ENCODE assay signal across 13 cellular contexts in genomic region chr3:189071452-189071851, GRCh38.
A peak's percentile ranks its signal among the peaks of the same experiment; 100 is the strongest.
DNase-seq lines count a peak whose midpoint lies in the region; TF ChIP-seq lines count a peak whose summit lies in the region.
"Had no signal": no experiment of that assay in that cellular context is flagged by ENCODE, and none has a peak within 500 bp of the region (broad histone marks: within the 10 kb centered on the region; RNA-seq: fewer than 3 reads in every experiment).

No MANE protein-coding gene starts in this region.

- POLR2A ChIA-PET in HEK293 (lab: Yijun Ruan, JAX), result no interaction called here

- H3K4me1 ChIP-seq in HEK293 (ENCODE audit: control insufficient read depth, insufficient read depth, low read length), result no peaks in the 10 kb centered on the region
- H3K4me1 ChIP-seq: upper lobe of left lung had no signal

- H3K9me3 ChIP-seq in HEK293 (ENCODE audit: control insufficient read depth, insufficient read depth, low read depth, low read length), result no peaks in the 10 kb centered on the region

- no peak overlapping the region for H3K4me3 ChIP-seq in HEK293 (ENCODE audit: low read depth, low read length)
- H3K4me3 ChIP-seq: GM23338, K562, upper lobe of left lung had no signal

- peak; percentile 21 for DNase-seq in DMS153 (lab: John Stamatoyannopoulos, UW)
- no peak for DNase-seq in DMS153 treated with DMSO at 0.1 percent for 48 hours (lab: John Stamatoyannopoulos, UW; ENCODE audit: unreplicated experiment)
- peak; percentile 61 for DNase-seq in NCI-H226
- DNase-seq in kidney tubule cell (ENCODE audit: low spot score), result peak; percentile 34
- DNase-seq in NCI-H1048 (lab: John Stamatoyannopoulos, UW), result no peak
- DNase-seq in central memory CD4-positive, alpha-beta T cell, result no peak
- DNase-seq in SK-N-DZ (ENCODE audit: low spot score), result no peak
- DNase-seq: stimulated activated CD4-positive, alpha-beta T cell treated with anti-CD3 and anti-CD28 coated beads, Interleukin-4, amount 100 ng/mL, for 1 hour; upper lobe of left lung had no signal

- TF ChIP-seq CTCF in HEK293 (tag by site-specific recombination; IDR thresholded peaks at IDR 0.05), result no peak

- H3K36me3 ChIP-seq in HEK293 (ENCODE audit: control insufficient read depth in 2 of 2, insufficient read depth in 1 of 2, low read length in 2 of 2), result no peaks in the 10 kb centered on the region
- H3K36me3 ChIP-seq: upper lobe of left lung had no signal

- no peak overlapping the region for H3K27ac ChIP-seq in HEK293 (ENCODE audit: extremely low read depth, low read depth, low read length)
- H3K27ac ChIP-seq: 22Rv1, upper lobe of left lung had no signal

- CTCF ChIA-PET in HEK293 (lab: Yijun Ruan, JAX), result interaction anchor here (1.0 kb wide), 1 partner anchor 31 kb away, joined by 3 read pairs; no protein-coding TSS in a partner anchor

TF ChIP-seq in HEK293, 187 proteins besides CTCF, POLR2A, EP300 and RAD21:
- TF ChIP-seq ZNF529 (tag by site-specific recombination; IDR thresholded peaks at IDR 0.05; ENCODE audit: insufficient replicate concordance) (no peak), ZSCAN4 (tag by site-specific recombination; IDR thresholded peaks at IDR 0.05) (peak; percentile 29; the same call in 1 of the 2 replicates), ZNF558 (tag by site-specific recombination; IDR thresholded peaks at IDR 0.05) (peak; percentile 82; the same call in 1 of the 2 replicates)

Comparison
In these comparisons a context has a peak if more than half of its experiments do, and no peak if none do; other contexts are left out.
1. DNase-seq: peak in DMS153 (single experiment), NCI-H226 (single experiment) and kidney tubule cell (single experiment); none in DMS153 treated with DMSO at 0.1 percent for 48 hours (single experiment), NCI-H1048 (single experiment), central memory CD4-positive, alpha-beta T cell (single experiment) and SK-N-DZ (single experiment).